In genomic region chr4:151865327-151865726, GRCh38 we compare ENCODE assay signal across 11 cellular contexts.
DNase-seq lines count a peak whose midpoint lies in the region; ATAC-seq and TF ChIP-seq lines count a peak whose summit lies in the region.
"Had no signal": no experiment of that assay in that cellular context is flagged by ENCODE, and none has a peak within 500 bp of the region (broad histone marks: within the 10 kb centered on the region; RNA-seq: fewer than 3 reads in every experiment).

No MANE protein-coding gene starts in this region.

- intact Hi-C loops in Right ventricle myocardium inferior (cut with DNase I) = no loop called here

- no peak overlapping the region for H3K27ac ChIP-seq in right atrium auricular region
- H3K27ac ChIP-seq in angular gyrus (ENCODE audit: low read depth, low read length) = peak overlapping the region; percentile 13

- DNase-seq in Right ventricle myocardium inferior (ENCODE audit: missing footprints) = peak; percentile 88
- no peak for DNase-seq in right atrium auricular region (ENCODE audit: low spot score)
- peak; percentile 90 for DNase-seq in medulla oblongata (ENCODE audit: extremely low spot score)
- no peak for DNase-seq in NCI-H1436 (lab: John Stamatoyannopoulos, UW)
- DNase-seq: activated gamma-delta T cell treated with Interleukin-2 at 50 U/mL for 16 hours, NCI-H1417 treated with DMSO at 0.1 percent for 48 hours had no signal

- no peaks in the 10 kb centered on the region for H3K27me3 ChIP-seq in right atrium auricular region

- ATAC-seq in Right ventricle myocardium inferior (peak; percentile 84), HG03280 (IDR thresholded peaks at IDR 0.05; ENCODE audit: unreplicated experiment) (no peak), GM19035 (IDR thresholded peaks at IDR 0.05; ENCODE audit: unreplicated experiment) (no peak), HG03460 (IDR thresholded peaks at IDR 0.05; ENCODE audit: unreplicated experiment) (no peak)
- ATAC-seq: stimulated activated effector memory CD8-positive, alpha-beta T cell treated with anti-CD3 and anti-CD28 coated beads, Interleukin-12 subunit alpha, Interleukin-12 subunit beta, amount 100 ng/mL, for 72 hours had no signal

- TF ChIP-seq CTCF in right atrium auricular region (IDR thresholded peaks at IDR 0.05) = no peak

- H3K4me3 ChIP-seq in right atrium auricular region = no peak overlapping the region

- H3K9me3 ChIP-seq in right atrium auricular region = no peaks in the 10 kb centered on the region

- H3K4me1 ChIP-seq in right atrium auricular region = no peaks in the 10 kb centered on the region

- no peaks in the 10 kb centered on the region for H3K36me3 ChIP-seq in right atrium auricular region

Comparison
In these comparisons a context has a peak if more than half of its experiments do, and no peak if none do; other contexts are left out.
1. DNase-seq: peak in Right ventricle myocardium inferior (single experiment) and medulla oblongata (single experiment); none in right atrium auricular region (single experiment) and NCI-H1436 (single experiment).